Comparison of ENCODE assay signal across 10 cellular contexts in genomic region chr19:17004386-17004785, GRCh38. TPM values are rescaled to one million over a fixed set of nuclear protein-coding genes. Genes with fewer than 3 reads are reported as not detected.
"Had no signal": no experiment of that assay in that cellular context is flagged by ENCODE, and none has a peak within 500 bp of the region (broad histone marks: within the 10 kb centered on the region; RNA-seq: fewer than 3 reads in every experiment).

No MANE protein-coding gene starts in this region.

- H3K4me3 Mint-ChIP-seq: H9 had no signal

- DNase-seq: GM23248, GOT3, H9, HCEC 1CT, IMR-90 had no signal

- H3K27ac ChIP-seq: GM23248, HL-60, KMS-11 had no signal

- H3K4me3 ChIP-seq: GM23248, K562 had no signal

- H3K4me2 ChIP-seq: KMS-11 had no signal

- H2AFZ ChIP-seq: GM23248 had no signal

- H3K9me3 Mint-ChIP-seq: H9 had no signal

- H3K9ac ChIP-seq: GM23248, KMS-11 had no signal

- ATAC-seq: K562 had no signal

RNA-seq across cellular contexts. Expression of gene CPAMD8, which starts 22.2 kb away (rescaled TPM):
- total RNA-seq: H4, HT1080 had no signal
